ENCODE assay signal across 30 cellular contexts in genomic region chr5:55873234-55873633, GRCh38. TPM values are rescaled to one million over a fixed set of nuclear protein-coding genes. Genes with fewer than 3 reads are reported as not detected.
"Had no signal": no experiment of that assay in that cellular context is flagged by ENCODE, and none has a peak within 500 bp of the region (broad histone marks: within the 10 kb centered on the region; RNA-seq: fewer than 3 reads in every experiment).

No MANE protein-coding gene starts in this region.

- H3K27ac ChIP-seq: neural progenitor cell, ovary, parathyroid adenoma, psoas muscle, skin epidermis, spleen, suprapubic skin, testis, tibial artery, transverse colon, upper lobe of right lung, uterus had no signal

- H3K27me3 ChIP-seq: neural progenitor cell, ovary, spleen, suprapubic skin, testis, tibial artery, transverse colon, upper lobe of right lung, uterus had no signal

- H3K36me3 ChIP-seq: neural progenitor cell, ovary, spleen, suprapubic skin, tibial artery, transverse colon, upper lobe of right lung, uterus had no signal

- H2AFZ ChIP-seq: neural progenitor cell, parathyroid adenoma had no signal

- H3K9me3 ChIP-seq: ovary, psoas muscle, spleen, suprapubic skin, testis, transverse colon, upper lobe of right lung, uterus had no signal

- H3K4me1 ChIP-seq: neural progenitor cell, parathyroid adenoma, psoas muscle, spleen, suprapubic skin, testis, transverse colon, upper lobe of right lung, uterus had no signal

- DNase-seq: natural killer cell; occipital lobe; ovary; posterior cingulate gyrus; psoas muscle; right cardiac atrium; spleen; stimulated activated CD4-positive, alpha-beta T cell treated with anti-CD3 and anti-CD28 coated beads, Interleukin-12 subunit alpha, Interleukin-12 subunit beta, amount 100 ng/mL, for 4 hours; stimulated activated CD4-positive, alpha-beta T cell treated with anti-CD3 and anti-CD28 coated beads, Interleukin-1b, Interleukin-23, amount 100 ng/mL, for 48 hours; stimulated activated CD4-positive, alpha-beta T cell treated with anti-CD3 and anti-CD28 coated beads, Interleukin-4, amount 100 ng/mL, for 1 hour; stimulated activated CD4-positive, alpha-beta T cell treated with anti-CD3 and anti-CD28 coated beads, Interleukin-4, amount 100 ng/mL, for 4 hours; stimulated activated CD8-positive, alpha-beta memory T cell treated with anti-CD3 and anti-CD28 coated beads, Interleukin-4, amount 100 ng/mL, for 48 hours; stimulated activated naive CD4-positive, alpha-beta T cell; stimulated activated naive CD8-positive, alpha-beta T cell treated with anti-CD3 and anti-CD28 coated beads, Interleukin-15, amount 100 ng/mL, for 72 hours; stimulated activated naive CD8-positive, alpha-beta T cell treated with anti-CD3 and anti-CD28 coated beads, Interleukin-15, Interleukin-2, amounts not matched to agents 100 U/mL and 50 U/mL, for 24 hours; substantia nigra; testis; tibial artery; transverse colon; upper lobe of right lung; uterus had no signal

- ATAC-seq: natural killer cell; psoas muscle; right cardiac atrium; sciatic nerve; stimulated activated memory B cell treated with anti-CD40 and anti-IgM and Interleukin-4, amounts not matched to agents 10 μg/mL and 1 μg/mL and 100 μg/mL, for 72 hours; stimulated activated naive CD8-positive, alpha-beta T cell treated with anti-CD3 and anti-CD28 coated beads, Interleukin-15, amount 100 ng/mL, for 72 hours; stimulated activated naive CD8-positive, alpha-beta T cell treated with anti-CD3 and anti-CD28 coated beads, Interleukin-15, Interleukin-2, amounts not matched to agents 100 U/mL and 50 U/mL, for 24 hours; upper lobe of right lung had no signal

- H3K4me3 ChIP-seq: neural progenitor cell, ovary, psoas muscle, skin epidermis, smooth muscle cell, spleen, suprapubic skin, testis, tibial artery, transverse colon, upper lobe of right lung, uterus had no signal

- H3K4me2 ChIP-seq: neural progenitor cell, smooth muscle cell had no signal

- H3K9ac ChIP-seq: neural progenitor cell, parathyroid adenoma had no signal

RNA-seq across cellular contexts. Expression of gene IL31RA, which starts 22.1 kb away (rescaled TPM):
- total RNA-seq: natural killer cell, right cardiac atrium, sciatic nerve, transverse colon had no signal
- polyA plus RNA-seq: neural cell, right cardiac atrium, urinary bladder had no signal
